ENCODE assay signal across 9 cellular contexts in genomic region chr12:48198619-48198973, GRCh38. TPM values are rescaled to one million over a fixed set of nuclear protein-coding genes. Genes with fewer than 3 reads are reported as not detected.
DNase-seq lines count a peak whose midpoint lies in the region; ATAC-seq and TF ChIP-seq lines count a peak whose summit lies in the region.
"Had no signal": no experiment of that assay in that cellular context is flagged by ENCODE, and none has a peak within 500 bp of the region (broad histone marks: within the 10 kb centered on the region; RNA-seq: fewer than 3 reads in every experiment).

No MANE protein-coding gene starts in this region.

- ATAC-seq in HG02678 (IDR thresholded peaks at IDR 0.05; ENCODE audit: unreplicated experiment) = peak; percentile 6

- peaks cover 17% of the 10 kb centered on the region for H3K36me3 Mint-ChIP-seq in nephron (ENCODE audit: low read depth)

- no peaks in the 10 kb centered on the region for H3K27me3 ChIP-seq in esophagus (ENCODE audit: control insufficient read depth in 1 of 2, insufficient read depth in 2 of 2, low read length in 2 of 2)

- H3K9me3 Mint-ChIP-seq in nephron = peaks cover 16% of the 10 kb centered on the region

- DNase-seq in GM12865 (ENCODE audit: low read depth) = peak; percentile 42
- DNase-seq in NCI-H82 (lab: John Stamatoyannopoulos, UW) = no peak
- DNase-seq in NCI-H2029 (lab: John Stamatoyannopoulos, UW) = no peak
- no peak for DNase-seq in effector CD8-positive, alpha-beta T cell (lab: John Stamatoyannopoulos, UW)

- peak overlapping the region; percentile 80 to 89 (median 88) for H3K27ac Mint-ChIP-seq in nephron

- peaks cover 41% of the 10 kb centered on the region for H3K4me1 Mint-ChIP-seq in nephron

- peak overlapping the region; percentile 97 for H3K4me3 ChIP-seq in GM12865 (ENCODE audit: low read depth, low read length)
- peak overlapping the region; percentile 69 to 71 for H3K4me3 ChIP-seq in esophagus (ENCODE audit: low read depth in 1 of 2, low read length in 2 of 2)
- H3K4me3 ChIP-seq: SK-N-MC had no signal

- peak overlapping the region; percentile 77 to 89 (median 86) for H3K4me3 Mint-ChIP-seq in nephron

- no peak for TF ChIP-seq CTCF in GM12865 (IDR thresholded peaks at IDR 0.05; ENCODE audit: insufficient read depth, low read depth, low read length, missing control alignments)
- no peak for TF ChIP-seq CTCF in VCaP (conservative IDR thresholded peaks at IDR 0.05)
- TF ChIP-seq CTCF in nephron (IDR thresholded peaks at IDR 0.05; ENCODE audit: unreplicated experiment in 3 of 3) = no peak

- H3K27ac ChIP-seq in VCaP = peak overlapping the region; percentile 90
- H3K27ac ChIP-seq in esophagus (ENCODE audit: low read depth in 2 of 2, low read length in 1 of 2) = peak overlapping the region; percentile 98 to 99

- peaks cover 0 to 1% of the 10 kb centered on the region in 2 donors for H3K36me3 ChIP-seq in esophagus (ENCODE audit: control insufficient read depth in 2 of 2, insufficient read depth in 2 of 2, low read length in 1 of 2)

- no peaks in the 10 kb centered on the region for H3K9me3 ChIP-seq in esophagus (ENCODE audit: control insufficient read depth in 2 of 2, insufficient read depth in 1 of 2, low read depth in 1 of 2, low read length in 1 of 2)

- H3K4me1 ChIP-seq in esophagus (ENCODE audit: control insufficient read depth in 2 of 2, insufficient read depth in 2 of 2, low read length in 1 of 2) = no peaks in the 10 kb centered on the region

- H3K27me3 Mint-ChIP-seq in nephron (ENCODE audit: low read depth) = no peaks in the 10 kb centered on the region

- WGBS in esophagus, 2 donors = 8 to 12% methylated on average over 27 of the region's 27 CpGs

RNA-seq across cellular contexts. Expression of gene OR10AD1, which starts 4.5 kb away (rescaled TPM):
- not detected for polyA plus RNA-seq in esophagus

RNA-seq across cellular contexts. Expression of gene CCDC184, which starts 15.2 kb away (rescaled TPM):
- under 1 TPM; 0.28 to 0.80 TPM for polyA plus RNA-seq in esophagus

RNA-seq across cellular contexts. Expression of gene ASB8, which starts 41.3 kb away (rescaled TPM):
- 10 to 100 TPM in 1 of 2 donors, 1 to 10 TPM in 1; 9.9 to 16.4 TPM for polyA plus RNA-seq in esophagus
